Comparison of ENCODE assay signal across 8 cellular contexts in the genomic region with DNA sequence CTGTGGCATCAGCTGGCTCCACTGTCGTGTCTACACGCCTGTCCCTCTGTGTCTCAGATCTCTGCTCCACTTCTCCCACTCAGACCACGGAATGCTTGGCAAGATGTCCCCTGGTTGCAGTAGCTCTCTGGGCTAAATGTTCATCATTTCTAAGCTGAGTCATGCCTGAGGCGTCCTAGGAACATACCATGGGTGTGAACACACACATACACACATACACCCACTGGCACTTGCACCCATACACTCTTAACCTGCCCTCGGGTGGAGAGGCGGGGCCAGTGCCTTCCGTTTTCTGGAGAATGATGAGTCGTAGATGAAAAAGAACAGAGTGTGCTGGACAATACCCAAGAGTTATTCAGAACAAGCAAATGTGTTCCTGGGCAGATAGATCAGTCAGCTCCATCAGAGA.
DNase-seq lines count a peak whose midpoint lies in the region; ATAC-seq and TF ChIP-seq lines count a peak whose summit lies in the region.
"Had no signal": no experiment of that assay in that cellular context is flagged by ENCODE, and none has a peak within 500 bp of the region (broad histone marks: within the 10 kb centered on the region; RNA-seq: fewer than 3 reads in every experiment).

No MANE protein-coding gene starts in this region.

- H3K27me3 ChIP-seq in body of pancreas: no peaks in the 10 kb centered on the region
- H3K27me3 ChIP-seq in testis: no peaks in the 10 kb centered on the region

- intact Hi-C loops in body of pancreas (cut with DNase I): no loop called here
- intact Hi-C loops in testis (cut with DNase I; ENCODE audit: low total_unique reads): no loop called here

- H3K4me3 ChIP-seq in body of pancreas: no peak overlapping the region
- no peak overlapping the region for H3K4me3 ChIP-seq in testis

- peaks cover 8% of the 10 kb centered on the region for H3K4me1 ChIP-seq in body of pancreas
- H3K4me1 ChIP-seq in testis: peaks cover 30% of the 10 kb centered on the region

- H3K9me3 ChIP-seq in body of pancreas (no peaks in the 10 kb centered on the region), testis (no peaks in the 10 kb centered on the region)

- H3K36me3 ChIP-seq in body of pancreas (replicated peaks in 1 of 2; ENCODE audit: insufficient read depth in 1 of 2, low read depth in 2 of 2) (no peaks in the 10 kb centered on the region), testis (ENCODE audit: low read depth, missing control alignments) (no peaks in the 10 kb centered on the region)

- peak overlapping the region in 2 of 4 donors; percentile 14 to 39 for H3K27ac ChIP-seq in body of pancreas
- H3K27ac ChIP-seq in testis: peak overlapping the region; percentile 35 to 86

- DNase-seq in HS-27A (ENCODE audit: low read depth) (peak; percentile 90), body of pancreas (peak in 3 of 4 donors; percentile 40 to 66 (median 50)), islet precursor cell (peak; percentile 94), testis (peak; percentile 74), NCI-H69 (lab: John Stamatoyannopoulos, UW) (no peak), NCI-H1436 treated with DMSO at 0.1 percent for 48 hours (lab: John Stamatoyannopoulos, UW) (no peak), NCI-H2081 (lab: John Stamatoyannopoulos, UW) (no peak)
- DNase-seq: NCI-H446 had no signal

- no peak for TF ChIP-seq POLR2A in body of pancreas (IDR thresholded peaks at IDR 0.05)
- no peak for TF ChIP-seq POLR2A in testis (IDR thresholded peaks at IDR 0.05)

- TF ChIP-seq CTCF in body of pancreas (IDR thresholded peaks at IDR 0.05) (no peak), testis (IDR thresholded peaks at IDR 0.05) (no peak)

- 61% methylated on average over 8 of the region's 8 CpGs for WGBS in body of pancreas, 2 donors
- WGBS in testis, 2 donors: 43 to 45% methylated on average over 8 of the region's 8 CpGs

- peak; percentile 50 for ATAC-seq in body of pancreas

Comparison
In these comparisons a context has a peak if more than half of its experiments do, and no peak if none do; other contexts are left out.
1. DNase-seq: peak in HS-27A (single experiment), body of pancreas (3 of 4), islet precursor cell (single experiment) and testis (single experiment); none in NCI-H69 (single experiment), NCI-H1436 treated with DMSO at 0.1 percent for 48 hours (single experiment) and NCI-H2081 (0 of 2).